25 cellular contexts compared by ENCODE assay signal in the genomic region with DNA sequence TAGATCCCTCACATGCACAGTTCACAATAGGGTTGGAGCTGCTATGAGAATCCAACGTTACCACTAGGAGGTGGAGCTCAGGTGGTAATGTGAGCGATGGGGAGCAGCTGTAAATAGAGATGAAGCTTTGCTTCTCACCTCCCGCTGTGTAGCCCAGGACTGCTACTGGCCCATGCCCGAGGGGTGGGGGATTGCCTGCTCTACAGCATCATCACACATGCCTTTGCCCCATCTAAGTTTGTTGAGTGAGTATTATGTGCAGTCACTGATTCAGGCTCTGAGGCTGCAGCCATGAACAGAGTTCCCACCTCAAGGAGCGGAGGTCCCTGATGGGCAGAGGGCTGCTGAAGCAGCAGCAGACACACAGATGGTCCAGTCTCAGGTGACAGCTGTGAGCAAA.
DNase-seq lines count a peak whose midpoint lies in the region; ATAC-seq and TF ChIP-seq lines count a peak whose summit lies in the region.
"Had no signal": no experiment of that assay in that cellular context is flagged by ENCODE, and none has a peak within 500 bp of the region (broad histone marks: within the 10 kb centered on the region; RNA-seq: fewer than 3 reads in every experiment).

No MANE protein-coding gene starts in this region.

- TF ChIP-seq EP300 in esophagus muscularis mucosa (IDR thresholded peaks at IDR 0.05), result no peak

- ATAC-seq in right cardiac atrium (no peak), gastrocnemius medialis (no peak), GM18907 (IDR thresholded peaks at IDR 0.05; ENCODE audit: unreplicated experiment) (no peak)
- ATAC-seq: A549; activated CD8-positive, alpha-beta T cell treated with anti-CD3 and anti-CD28 coated beads, Interleukin-2, amount 10 ng/mL, durations not matched to agents 7 days and 5 days; activated T-cell treated with anti-CD3 and anti-CD28 coated beads, Interleukin-2, amount 50 U/mL, for 4 hours; left colon; naive thymus-derived CD4-positive, alpha-beta T cell; stimulated activated effector memory CD8-positive, alpha-beta T cell treated with anti-CD3 and anti-CD28 coated beads, Interleukin-12 subunit alpha, Interleukin-12 subunit beta, amount 100 ng/mL, for 72 hours; T-cell; upper lobe of right lung had no signal

- DNase-seq in cardiac septum (ENCODE audit: low spot score) (peak; percentile 57), right cardiac atrium (no peak), NAMALWA (ENCODE audit: low spot score) (peak; percentile 17), esophagus muscularis mucosa (ENCODE audit: extremely low spot score) (peak; percentile 79), spleen (peak; percentile 68), NCI-H82 treated with DMSO at 0.1 percent for 48 hours (lab: John Stamatoyannopoulos, UW; ENCODE audit: unreplicated experiment) (no peak), gastrocnemius medialis (no peak)
- DNase-seq: activated CD4-positive, CD25-positive, alpha-beta regulatory T cell treated with anti-CD3 and anti-CD28 coated beads, Interleukin-2, amount 50 U/mL, for 72 hours; activated CD8-positive, alpha-beta T cell treated with anti-CD3 and anti-CD28 coated beads, Interleukin-2, amount 10 ng/mL, durations not matched to agents 7 days and 5 days; activated T-cell treated with anti-CD3 and anti-CD28 coated beads, Interleukin-2, amount 50 U/mL, for 4 hours; BE2C; Caco-2; KBM-7; left colon; MV-4-11; NCI-H1694; NCI-H2171; NCI-H510A treated with DMSO at 0.1 percent for 48 hours; T-cell had no signal

- intact Hi-C loops in cardiac septum (cut with DNase I) (loop anchor here (5.0 kb wide), 1 partner anchor 263 kb away; no protein-coding TSS in a partner anchor), right cardiac atrium (cut with DNase I) (loop anchor here in 1 of 4 donors (5.0 kb wide), 1 partner anchor 268 kb away; no protein-coding TSS in a partner anchor), esophagus muscularis mucosa (cut with DNase I) (no loop called here), spleen (cut with DNase I; ENCODE audit: low total_unique reads) (no loop called here), gastrocnemius medialis (cut with DNase I; ENCODE audit: low total_unique reads) (loop anchor here (5.0 to 10.0 kb wide), 2 partner anchors 96 to 153 kb away; a partner anchor contains a TSS)

- H3K36me3 ChIP-seq in esophagus muscularis mucosa (no peaks in the 10 kb centered on the region), spleen (peaks cover 0 to 26% (median 0%) of the 10 kb centered on the region in 6 donors), gastrocnemius medialis (no peaks in the 10 kb centered on the region)
- H3K36me3 ChIP-seq: BE2C, upper lobe of right lung had no signal

- no peaks in the 10 kb centered on the region for H3K4me1 ChIP-seq in right cardiac atrium (ENCODE audit: control insufficient read depth, insufficient read depth, low read length)
- H3K4me1 ChIP-seq in esophagus muscularis mucosa, result peaks cover 19 to 50% (median 45%) of the 10 kb centered on the region in 4 donors
- H3K4me1 ChIP-seq in spleen, result peaks cover 12 to 77% (median 40%) of the 10 kb centered on the region in 6 donors
- H3K4me1 ChIP-seq in gastrocnemius medialis, result peaks cover 0 to 15% of the 10 kb centered on the region in 2 donors
- H3K4me1 ChIP-seq: BE2C had no signal

- H3K9me3 ChIP-seq in right cardiac atrium (ENCODE audit: control insufficient read depth, low read length) (no peaks in the 10 kb centered on the region), esophagus muscularis mucosa (no peaks in the 10 kb centered on the region), spleen (no peaks in the 10 kb centered on the region), gastrocnemius medialis (no peaks in the 10 kb centered on the region)
- H3K9me3 ChIP-seq: A549, BE2C, Caco-2, upper lobe of right lung had no signal

- H3K4me3 ChIP-seq in right cardiac atrium (ENCODE audit: low read length), result no peak overlapping the region
- no peak overlapping the region for H3K4me3 ChIP-seq in esophagus muscularis mucosa
- no peak overlapping the region for H3K4me3 ChIP-seq in spleen
- no peak overlapping the region for H3K4me3 ChIP-seq in gastrocnemius medialis
- H3K4me3 ChIP-seq: A549, smooth muscle cell, upper lobe of right lung had no signal

- in situ Hi-C loops in gastrocnemius medialis (cut with MboI; ENCODE audit: low sequenced_read_pairs in 4 of 4), result loop anchor here in 3 of 4 donors (5.0 to 10.0 kb wide), 2 partner anchors 266 to 388 kb away; no protein-coding TSS in a partner anchor

- TF ChIP-seq CTCF in esophagus muscularis mucosa (IDR thresholded peaks at IDR 0.05) (no peak), spleen (IDR thresholded peaks at IDR 0.05 in 8 of 11, conservative IDR thresholded peaks at IDR 0.05 in 3 of 11) (no peak), gastrocnemius medialis (IDR thresholded peaks at IDR 0.05 in 4 of 5, conservative IDR thresholded peaks at IDR 0.05 in 1 of 5) (no peak)

- no peaks in the 10 kb centered on the region for H3K27me3 ChIP-seq in right cardiac atrium (ENCODE audit: control insufficient read depth, insufficient read depth)
- no peaks in the 10 kb centered on the region for H3K27me3 ChIP-seq in esophagus muscularis mucosa
- peaks cover 0 to 19% (median 4%) of the 10 kb centered on the region in 7 donors for H3K27me3 ChIP-seq in spleen (replicated peaks in 1 of 7)
- H3K27me3 ChIP-seq in gastrocnemius medialis, result peaks cover 0 to 4% (median 0%) of the 10 kb centered on the region in 3 donors

- 85% methylated on average over 5 of the region's 5 CpGs for WGBS in right cardiac atrium
- WGBS in esophagus muscularis mucosa, result 67% methylated on average over 2 of the region's 5 CpGs
- 76 to 91% (median 87%) methylated on average over 5 of the region's 5 CpGs for WGBS in spleen, 5 donors

- no peak overlapping the region for H3K27ac ChIP-seq in right cardiac atrium (ENCODE audit: low read length)
- H3K27ac ChIP-seq in esophagus muscularis mucosa (replicated peaks in 1 of 4), result no peak overlapping the region
- H3K27ac ChIP-seq in spleen, result peak overlapping the region in 3 of 8 donors; percentile 91 to 94 (median 92)
- no peak overlapping the region for H3K27ac ChIP-seq in gastrocnemius medialis
- H3K27ac ChIP-seq: upper lobe of right lung had no signal

- TF ChIP-seq POLR2A in esophagus muscularis mucosa (IDR thresholded peaks at IDR 0.05; ENCODE audit: low read depth), result no peak
- no peak for TF ChIP-seq POLR2A in spleen (IDR thresholded peaks at IDR 0.05)
- TF ChIP-seq POLR2A in gastrocnemius medialis (IDR thresholded peaks at IDR 0.05), result no peak

Comparison
In these comparisons a context has a peak if more than half of its experiments do, and no peak if none do; other contexts are left out.
1. DNase-seq: peak in cardiac septum (single experiment), NAMALWA (single experiment), esophagus muscularis mucosa (single experiment) and spleen (single experiment); none in right cardiac atrium (0 of 3), NCI-H82 treated with DMSO at 0.1 percent for 48 hours (single experiment) and gastrocnemius medialis (0 of 2).
2. intact Hi-C loops: an anchor here in cardiac septum (5.0 kb wide) and gastrocnemius medialis (5.0 to 10.0 kb wide); none called in esophagus muscularis mucosa and spleen.